14 cellular contexts compared by ENCODE assay signal in genomic region chrX:100650841-100651240, GRCh38. TPM values are rescaled to one million over a fixed set of nuclear protein-coding genes. Genes with fewer than 3 reads are reported as not detected.
DNase-seq lines count a peak whose midpoint lies in the region; ATAC-seq and TF ChIP-seq lines count a peak whose summit lies in the region.
"Had no signal": no experiment of that assay in that cellular context is flagged by ENCODE, and none has a peak within 500 bp of the region (broad histone marks: within the 10 kb centered on the region; RNA-seq: fewer than 3 reads in every experiment).

No MANE protein-coding gene starts in this region.

- H3K4me1 Mint-ChIP-seq in osteocyte (ENCODE audit: unreplicated experiment), result peaks cover 54% of the 10 kb centered on the region
- no peaks in the 10 kb centered on the region for H3K4me1 Mint-ChIP-seq in activated T-helper 1 cell treated with anti-CD3 and anti-CD28 coated beads, Interleukin-12 subunit alpha, Interleukin-12 subunit beta, Interleukin-2, Interleukin-4 antibody, amounts not matched to agents 30 ng/mL and 10 ng/mL and 1 ng/mL, durations not matched to agents 14 hours and 24 hours and 36 hours (ENCODE audit: low read depth)
- H3K4me1 Mint-ChIP-seq: stimulated activated naive B cell treated with anti-CD40 and anti-IgM and Interleukin-4, amounts not matched to agents 10 μg/mL and 1 μg/mL and 100 μg/mL, for 72 hours had no signal

- peaks cover 0 to 33% (median 6%) of the 10 kb centered on the region in 9 donors for H3K4me1 ChIP-seq in heart right ventricle
- peaks cover 0 to 3% of the 10 kb centered on the region in 2 donors for H3K4me1 ChIP-seq in esophagus (ENCODE audit: control insufficient read depth in 2 of 2, insufficient read depth in 2 of 2, low read length in 1 of 2)
- H3K4me1 ChIP-seq in uterus, result no peaks in the 10 kb centered on the region
- H3K4me1 ChIP-seq in foreskin keratinocyte, result peaks cover 3% of the 10 kb centered on the region

- no peak overlapping the region for H3K4me3 ChIP-seq in heart right ventricle
- no peak overlapping the region for H3K4me3 ChIP-seq in esophagus (ENCODE audit: low read depth in 1 of 2, low read length in 2 of 2)
- no peak overlapping the region for H3K4me3 ChIP-seq in uterus
- H3K4me3 ChIP-seq: K562 had no signal

- no peak for TF ChIP-seq POLR2A in uterus (IDR thresholded peaks at IDR 0.05)

- peaks cover 7% of the 10 kb centered on the region for H3K9me3 Mint-ChIP-seq in osteocyte (ENCODE audit: unreplicated experiment)
- no peaks in the 10 kb centered on the region for H3K9me3 Mint-ChIP-seq in activated T-helper 1 cell treated with anti-CD3 and anti-CD28 coated beads, Interleukin-12 subunit alpha, Interleukin-12 subunit beta, Interleukin-2, Interleukin-4 antibody, amounts not matched to agents 30 ng/mL and 10 ng/mL and 1 ng/mL, durations not matched to agents 14 hours and 24 hours and 36 hours
- H3K9me3 Mint-ChIP-seq: activated T-cell treated with anti-CD3 and anti-CD28 coated beads, Interleukin-2, amount 50 U/mL, for 24 hours; CD4-positive, alpha-beta T cell; stimulated activated naive B cell treated with anti-CD40 and anti-IgM and Interleukin-4, amounts not matched to agents 10 μg/mL and 1 μg/mL and 100 μg/mL, for 72 hours had no signal

- no peaks in the 10 kb centered on the region for H3K36me3 Mint-ChIP-seq in osteocyte (ENCODE audit: unreplicated experiment)
- no peaks in the 10 kb centered on the region for H3K36me3 Mint-ChIP-seq in activated T-helper 1 cell treated with anti-CD3 and anti-CD28 coated beads, Interleukin-12 subunit alpha, Interleukin-12 subunit beta, Interleukin-2, Interleukin-4 antibody, amounts not matched to agents 30 ng/mL and 10 ng/mL and 1 ng/mL, durations not matched to agents 14 hours and 24 hours and 36 hours (ENCODE audit: low read depth)

- H3K27me3 Mint-ChIP-seq in osteocyte (ENCODE audit: unreplicated experiment), result no peaks in the 10 kb centered on the region
- peaks cover 3% of the 10 kb centered on the region for H3K27me3 Mint-ChIP-seq in activated T-helper 1 cell treated with anti-CD3 and anti-CD28 coated beads, Interleukin-12 subunit alpha, Interleukin-12 subunit beta, Interleukin-2, Interleukin-4 antibody, amounts not matched to agents 30 ng/mL and 10 ng/mL and 1 ng/mL, durations not matched to agents 14 hours and 24 hours and 36 hours (ENCODE audit: insufficient read depth)
- H3K27me3 Mint-ChIP-seq: CD4-positive, alpha-beta T cell had no signal

- H3K36me3 ChIP-seq in heart right ventricle (no peaks in the 10 kb centered on the region), esophagus (ENCODE audit: control insufficient read depth in 2 of 2, insufficient read depth in 2 of 2, low read length in 1 of 2) (no peaks in the 10 kb centered on the region), uterus (no peaks in the 10 kb centered on the region)

- WGBS in heart right ventricle, 2 donors, result 78 to 87% methylated on average over 1 of the region's 1 CpG
- WGBS in esophagus, 2 donors, result 84 to 93% methylated on average over 1 of the region's 1 CpG

- H3K9me3 ChIP-seq in heart right ventricle (no peaks in the 10 kb centered on the region), esophagus (ENCODE audit: control insufficient read depth in 2 of 2, insufficient read depth in 1 of 2, low read depth in 1 of 2, low read length in 1 of 2) (no peaks in the 10 kb centered on the region), uterus (no peaks in the 10 kb centered on the region)

- H3K27ac ChIP-seq in heart right ventricle, result peak overlapping the region; percentile 69 to 91 (median 78)
- H3K27ac ChIP-seq in esophagus (ENCODE audit: low read depth in 2 of 2, low read length in 1 of 2), result peak overlapping the region; percentile 45 to 73
- H3K27ac ChIP-seq in uterus, result peak overlapping the region; percentile 80 to 82
- H3K27ac ChIP-seq in foreskin keratinocyte, result no peak overlapping the region

- TF ChIP-seq CTCF in heart right ventricle (IDR thresholded peaks at IDR 0.05) (no peak), osteocyte (IDR thresholded peaks at IDR 0.05) (no peak), uterus (IDR thresholded peaks at IDR 0.05) (no peak), foreskin keratinocyte (conservative IDR thresholded peaks at IDR 0.05) (no peak)

- H3K27ac Mint-ChIP-seq in osteocyte (ENCODE audit: unreplicated experiment), result peak overlapping the region; percentile 98
- H3K27ac Mint-ChIP-seq in activated T-helper 1 cell treated with anti-CD3 and anti-CD28 coated beads, Interleukin-12 subunit alpha, Interleukin-12 subunit beta, Interleukin-2, Interleukin-4 antibody, amounts not matched to agents 30 ng/mL and 10 ng/mL and 1 ng/mL, durations not matched to agents 14 hours and 24 hours and 36 hours, result no peak overlapping the region
- H3K27ac Mint-ChIP-seq: activated T-cell treated with anti-CD3 and anti-CD28 coated beads, Interleukin-2, amount 50 U/mL, for 24 hours; CD4-positive, alpha-beta T cell; stimulated activated naive B cell treated with anti-CD40 and anti-IgM and Interleukin-4, amounts not matched to agents 10 μg/mL and 1 μg/mL and 100 μg/mL, for 72 hours had no signal

- intact Hi-C loops in heart right ventricle (cut with DNase I), result no loop called here
- intact Hi-C loops in Right ventricle myocardium inferior (cut with DNase I), result no loop called here
- intact Hi-C loops in uterus (cut with DNase I; ENCODE audit: low total_unique reads), result no loop called here
- intact Hi-C loops in activated T-helper 1 cell treated with anti-CD3 and anti-CD28 coated beads, Interleukin-12 subunit alpha, Interleukin-12 subunit beta, Interleukin-2, Interleukin-4 antibody, amounts not matched to agents 30 ng/mL and 10 ng/mL and 1 ng/mL, durations not matched to agents 14 hours and 24 hours and 36 hours (cut with micrococcal nuclease), result no loop called here

- peaks cover 0 to 23% (median 0%) of the 10 kb centered on the region in 7 donors for H3K27me3 ChIP-seq in heart right ventricle
- H3K27me3 ChIP-seq in esophagus (ENCODE audit: control insufficient read depth in 1 of 2, insufficient read depth in 2 of 2, low read length in 2 of 2), result no peaks in the 10 kb centered on the region
- no peaks in the 10 kb centered on the region for H3K27me3 ChIP-seq in uterus
- no peaks in the 10 kb centered on the region for H3K27me3 ChIP-seq in foreskin keratinocyte

- no peak for ATAC-seq in heart right ventricle
- ATAC-seq in Right ventricle myocardium inferior, result no peak
- no peak for ATAC-seq in GM18868 (IDR thresholded peaks at IDR 0.05; ENCODE audit: unreplicated experiment)
- ATAC-seq in foreskin keratinocyte, result no peak
- ATAC-seq: K562 had no signal

- no peak overlapping the region for H3K4me3 Mint-ChIP-seq in osteocyte (ENCODE audit: unreplicated experiment)
- H3K4me3 Mint-ChIP-seq in activated T-helper 1 cell treated with anti-CD3 and anti-CD28 coated beads, Interleukin-12 subunit alpha, Interleukin-12 subunit beta, Interleukin-2, Interleukin-4 antibody, amounts not matched to agents 30 ng/mL and 10 ng/mL and 1 ng/mL, durations not matched to agents 14 hours and 24 hours and 36 hours, result no peak overlapping the region
- H3K4me3 Mint-ChIP-seq: activated T-cell treated with anti-CD3 and anti-CD28 coated beads, Interleukin-2, amount 50 U/mL, for 24 hours; CD4-positive, alpha-beta T cell; stimulated activated naive B cell treated with anti-CD40 and anti-IgM and Interleukin-4, amounts not matched to agents 10 μg/mL and 1 μg/mL and 100 μg/mL, for 72 hours had no signal

- DNase-seq in heart right ventricle (no peak), Right ventricle myocardium inferior (ENCODE audit: missing footprints) (no peak), osteocyte (ENCODE audit: extremely low spot score, unreplicated experiment) (no peak), uterus (no peak), foreskin keratinocyte (no peak)
- DNase-seq in activated T-helper 1 cell treated with anti-CD3 and anti-CD28 coated beads, Interleukin-12 subunit alpha, Interleukin-12 subunit beta, Interleukin-2, Interleukin-4 antibody, amounts not matched to agents 30 ng/mL and 10 ng/mL and 1 ng/mL, durations not matched to agents 14 hours and 24 hours and 36 hours (ENCODE audit: low spot score), result no peak
- DNase-seq: activated T-cell treated with anti-CD3 and anti-CD28 coated beads, Interleukin-2, amount 50 U/mL, for 24 hours; CD4-positive, alpha-beta T cell; NCI-H1092 treated with DMSO at 0.1 percent for 48 hours; NCI-H2171 treated with DMSO at 0.1 percent for 48 hours; stimulated activated naive B cell treated with anti-CD40 and anti-IgM and Interleukin-4, amounts not matched to agents 10 μg/mL and 1 μg/mL and 100 μg/mL, for 72 hours had no signal

RNA-seq across cellular contexts. Expression of gene SRPX2, which starts 6.8 kb away (rescaled TPM):
- 10 to 100 TPM in 3 of 10 donors, 1 to 10 TPM in 7; 4.2 to 27.5 (median 6.9) TPM for total RNA-seq in heart right ventricle
- 10 to 100 TPM in 1 of 2 donors, 1 to 10 TPM in 1; 5.2 to 11.4 TPM for polyA plus RNA-seq in heart right ventricle
- total RNA-seq in Right ventricle myocardium inferior, result 9.7 TPM
- 10 to 100 TPM; 16.0 to 39.7 TPM for polyA plus RNA-seq in esophagus
- total RNA-seq in osteocyte, result 42.8 and 47.9 TPM in 2 replicates
- total RNA-seq in uterus, result 10 to 100 TPM in 2 of 4 donors, 1 to 10 TPM in 2; 7.4 to 23.8 (median 15.1) TPM
- total RNA-seq in activated T-helper 1 cell treated with anti-CD3 and anti-CD28 coated beads, Interleukin-12 subunit alpha, Interleukin-12 subunit beta, Interleukin-2, Interleukin-4 antibody, amounts not matched to agents 30 ng/mL and 10 ng/mL and 1 ng/mL, durations not matched to agents 14 hours and 24 hours and 36 hours, result not detected in 2 replicates
- 0.31 and 0.49 TPM in 2 replicates for total RNA-seq in foreskin keratinocyte
- polyA plus RNA-seq in foreskin keratinocyte, result 0.36 and 0.76 TPM in 2 replicates
- total RNA-seq: CD4-positive, alpha-beta T cell had no signal

RNA-seq across cellular contexts. Expression of gene TSPAN6, which starts 14.2 kb away (rescaled TPM):
- total RNA-seq in heart right ventricle (1 to 10 TPM; 3.0 to 6.5 (median 5.5) TPM), Right ventricle myocardium inferior (5.0 TPM), osteocyte (49.3 and 50.8 TPM in 2 replicates), uterus (10 to 100 TPM; 22.3 to 74.8 (median 27.5) TPM), foreskin keratinocyte (18.3 and 18.4 TPM in 2 replicates)
- polyA plus RNA-seq in heart right ventricle (1 to 10 TPM; 4.3 to 8.6 TPM), esophagus (10 to 100 TPM; 50.1 to 55.4 TPM), foreskin keratinocyte (14.5 and 16.2 TPM in 2 replicates)
- total RNA-seq in activated T-helper 1 cell treated with anti-CD3 and anti-CD28 coated beads, Interleukin-12 subunit alpha, Interleukin-12 subunit beta, Interleukin-2, Interleukin-4 antibody, amounts not matched to agents 30 ng/mL and 10 ng/mL and 1 ng/mL, durations not matched to agents 14 hours and 24 hours and 36 hours, result not detected in 2 replicates
